In the genomic region with DNA sequence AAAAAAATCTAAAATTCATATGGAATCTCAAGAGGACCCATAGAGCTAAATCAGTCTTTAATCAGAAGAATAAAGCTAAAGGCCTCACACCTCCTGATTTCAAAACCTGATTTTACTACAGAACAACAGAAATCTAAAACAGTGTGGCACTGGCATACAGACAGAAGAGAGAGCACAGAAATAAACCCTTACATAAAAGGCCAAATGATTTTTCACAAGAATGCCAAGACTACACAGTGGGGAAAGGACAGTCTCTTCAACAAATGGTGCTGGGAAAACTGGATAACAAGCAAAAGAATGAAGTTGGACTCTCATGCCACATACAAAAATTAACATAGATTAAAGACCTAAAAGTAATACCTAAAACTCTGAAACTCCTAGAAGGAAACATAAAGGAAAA, we compare ENCODE assay signal across 16 cellular contexts. TPM values are rescaled to one million over a fixed set of nuclear protein-coding genes. Genes with fewer than 3 reads are reported as not detected.
DNase-seq lines count a peak whose midpoint lies in the region; ATAC-seq and TF ChIP-seq lines count a peak whose summit lies in the region.
"Had no signal": no experiment of that assay in that cellular context is flagged by ENCODE, and none has a peak within 500 bp of the region (broad histone marks: within the 10 kb centered on the region; RNA-seq: fewer than 3 reads in every experiment).

No MANE protein-coding gene starts in this region.

- peaks cover 10% of the 10 kb centered on the region for H3K9me3 Mint-ChIP-seq in activated CD4-positive, alpha-beta T cell treated with anti-CD3 and anti-CD28 coated beads for 36 hours (ENCODE audit: low read depth)
- H3K9me3 Mint-ChIP-seq in naive thymus-derived CD8-positive, alpha-beta T cell, result peaks cover 0 to 15% (median 7%) of the 10 kb centered on the region in 9 donors
- no peaks in the 10 kb centered on the region for H3K9me3 Mint-ChIP-seq in stimulated activated memory B cell treated with anti-CD40 and anti-IgM and Interleukin-4, amounts not matched to agents 10 μg/mL and 1 μg/mL and 100 μg/mL, for 72 hours

- H3K36me3 ChIP-seq in Loucy (ENCODE audit: insufficient read depth, low read length), result peaks cover 10% of the 10 kb centered on the region

- intact Hi-C loops in activated CD4-positive, alpha-beta T cell treated with anti-CD3 and anti-CD28 coated beads for 36 hours (cut with DNase I, micrococcal nuclease), result no loop called here

- CTCF ChIA-PET in activated CD4-positive, alpha-beta T cell treated with anti-CD3 and anti-CD28 coated beads for 36 hours (lab: Charles Lee), result interaction anchor here (1.2 kb wide), 1 partner anchor 203 kb away, joined by 3 read pairs; no protein-coding TSS in a partner anchor
- CTCF ChIA-PET in GM10248 (lab: Yijun Ruan, JAX), result no interaction called here

- H3K4me1 ChIP-seq in Loucy (ENCODE audit: insufficient read depth, low read length, poor library complexity, severe bottlenecking), result peaks cover 61% of the 10 kb centered on the region

- no peaks in the 10 kb centered on the region for H3K27me3 Mint-ChIP-seq in activated CD4-positive, alpha-beta T cell treated with anti-CD3 and anti-CD28 coated beads for 36 hours
- H3K27me3 Mint-ChIP-seq in naive thymus-derived CD8-positive, alpha-beta T cell, result no peaks in the 10 kb centered on the region
- no peaks in the 10 kb centered on the region for H3K27me3 Mint-ChIP-seq in stimulated activated memory B cell treated with anti-CD40 and anti-IgM and Interleukin-4, amounts not matched to agents 10 μg/mL and 1 μg/mL and 100 μg/mL, for 72 hours

- H3K4me3 ChIP-seq in Loucy (ENCODE audit: low read length, poor library complexity, severe bottlenecking), result peak overlapping the region; percentile 88
- H3K4me3 ChIP-seq: GM23248 had no signal

- no peaks in the 10 kb centered on the region; the same call in 1 of the 2 replicates for H3F3A ChIP-seq in Loucy (ENCODE audit: low read depth)

- no peak overlapping the region for H2AFZ ChIP-seq in Loucy (ENCODE audit: low read length)
- H2AFZ ChIP-seq: GM23248 had no signal

- H3K9me3 ChIP-seq in Loucy (ENCODE audit: insufficient read depth, low read depth, low read length), result peaks cover 6% of the 10 kb centered on the region; the same call in 1 of the 2 replicates

- peaks cover 100% of the 10 kb centered on the region for H3K79me2 ChIP-seq in Loucy (ENCODE audit: insufficient read depth, low read length)

- TF ChIP-seq CTCF in Loucy (conservative IDR thresholded peaks at IDR 0.05; ENCODE audit: low read length) (no peak), GM10248 (IDR thresholded peaks at IDR 0.05; ENCODE audit: control extremely low read depth, extremely low read depth, low read depth, missing control alignments) (no peak)

- peak overlapping the region; percentile 82 for H3K4me2 ChIP-seq in Loucy (ENCODE audit: low read depth, low read length, poor library complexity, severe bottlenecking)

- H3K27ac Mint-ChIP-seq in activated CD4-positive, alpha-beta T cell treated with anti-CD3 and anti-CD28 coated beads for 36 hours, result peak overlapping the region; percentile 8
- peak overlapping the region in 9 of 10 donors; percentile 6 to 83 (median 33) for H3K27ac Mint-ChIP-seq in naive thymus-derived CD8-positive, alpha-beta T cell
- no peak overlapping the region for H3K27ac Mint-ChIP-seq in stimulated activated memory B cell treated with anti-CD40 and anti-IgM and Interleukin-4, amounts not matched to agents 10 μg/mL and 1 μg/mL and 100 μg/mL, for 72 hours

- peaks cover 16% of the 10 kb centered on the region for H3K36me3 Mint-ChIP-seq in activated CD4-positive, alpha-beta T cell treated with anti-CD3 and anti-CD28 coated beads for 36 hours (ENCODE audit: low read depth)
- peaks cover 9 to 21% (median 15%) of the 10 kb centered on the region in 3 donors for H3K36me3 Mint-ChIP-seq in naive thymus-derived CD8-positive, alpha-beta T cell
- H3K36me3 Mint-ChIP-seq in stimulated activated memory B cell treated with anti-CD40 and anti-IgM and Interleukin-4, amounts not matched to agents 10 μg/mL and 1 μg/mL and 100 μg/mL, for 72 hours, result peaks cover 30% of the 10 kb centered on the region

- H3K9ac ChIP-seq in Loucy (ENCODE audit: low read depth, low read length, poor library complexity, severe bottlenecking), result peak overlapping the region; percentile 46
- H3K9ac ChIP-seq: GM23248 had no signal

- H3K27me3 ChIP-seq in Loucy (ENCODE audit: insufficient read depth, low read length, poor library complexity, severe bottlenecking), result no peaks in the 10 kb centered on the region

- no peak for ATAC-seq in activated CD4-positive, alpha-beta T cell treated with anti-CD3 and anti-CD28 coated beads for 36 hours
- ATAC-seq in naive thymus-derived CD8-positive, alpha-beta T cell, result no peak
- no peak for ATAC-seq in stimulated activated memory B cell treated with anti-CD40 and anti-IgM and Interleukin-4, amounts not matched to agents 10 μg/mL and 1 μg/mL and 100 μg/mL, for 72 hours
- ATAC-seq: PC-3 had no signal

- DNase-seq in activated CD4-positive, alpha-beta T cell treated with anti-CD3 and anti-CD28 coated beads for 36 hours, result no peak
- DNase-seq in activated CD4-positive, alpha-beta T cell treated with anti-CD3 and anti-CD28 coated beads, Interleukin-2, amount 50 U/mL, for 48 hours, result no peak
- peak; percentile 75 for DNase-seq in cerebellar cortex (ENCODE audit: low spot score)
- no peak for DNase-seq in naive thymus-derived CD8-positive, alpha-beta T cell
- DNase-seq in GM10248 (ENCODE audit: extremely low spot score), result no peak
- no peak for DNase-seq in SKM-1 (lab: John Stamatoyannopoulos, UW; ENCODE audit: unreplicated experiment)
- DNase-seq: DMS79; GDM1; GM23248; NCI-H2107; NCI-H226; NCI-H526; NK-92 treated with Interleukin-12 subunit alpha and Interleukin-12 subunit beta, amount 100 ng/mL, for 24 hours; PC-3 had no signal

- POLR2A ChIA-PET in activated CD4-positive, alpha-beta T cell treated with anti-CD3 and anti-CD28 coated beads for 36 hours (lab: Charles Lee), result interaction anchor here (0.6 kb wide), 1 partner anchor 24 kb away, joined by 3 read pairs; no protein-coding TSS in a partner anchor
- POLR2A ChIA-PET in naive thymus-derived CD8-positive, alpha-beta T cell (lab: Charles Lee), result interaction anchor here (1.7 kb wide), 1 partner anchor 10 kb away, joined by 4 read pairs; no protein-coding TSS in a partner anchor
- POLR2A ChIA-PET in GM10248 (lab: Yijun Ruan, JAX), result no interaction called here

- no peak overlapping the region for H3K4me3 Mint-ChIP-seq in activated CD4-positive, alpha-beta T cell treated with anti-CD3 and anti-CD28 coated beads for 36 hours
- peak overlapping the region in 9 of 10 donors; percentile 28 to 76 (median 57) for H3K4me3 Mint-ChIP-seq in naive thymus-derived CD8-positive, alpha-beta T cell
- no peak overlapping the region for H3K4me3 Mint-ChIP-seq in stimulated activated memory B cell treated with anti-CD40 and anti-IgM and Interleukin-4, amounts not matched to agents 10 μg/mL and 1 μg/mL and 100 μg/mL, for 72 hours

- no peaks in the 10 kb centered on the region for H3K9me2 ChIP-seq in Loucy (replicated peaks; ENCODE audit: low read depth, low read length)

- H3K4me1 Mint-ChIP-seq in activated CD4-positive, alpha-beta T cell treated with anti-CD3 and anti-CD28 coated beads for 36 hours, result peaks cover 69% of the 10 kb centered on the region
- H3K4me1 Mint-ChIP-seq in naive thymus-derived CD8-positive, alpha-beta T cell, result peaks cover 39 to 76% (median 65%) of the 10 kb centered on the region in 4 donors
- peaks cover 67% of the 10 kb centered on the region for H3K4me1 Mint-ChIP-seq in stimulated activated memory B cell treated with anti-CD40 and anti-IgM and Interleukin-4, amounts not matched to agents 10 μg/mL and 1 μg/mL and 100 μg/mL, for 72 hours

- peaks cover 95% of the 10 kb centered on the region for H4K20me1 ChIP-seq in Loucy (ENCODE audit: insufficient read depth, low read length, poor library complexity, severe bottlenecking)

RNA-seq across cellular contexts. Expression of a gene that starts 10.1 kb away (rescaled TPM):
- 100 to 1,000 TPM; 132 to 156 TPM for total RNA-seq in activated CD4-positive, alpha-beta T cell treated with anti-CD3 and anti-CD28 coated beads for 36 hours
- total RNA-seq in naive thymus-derived CD8-positive, alpha-beta T cell, result 100 to 1,000 TPM; 187 to 199 TPM
- polyA plus RNA-seq in naive thymus-derived CD8-positive, alpha-beta T cell, result 100 to 1,000 TPM in 1 of 3 donors, 10 to 100 TPM in 2; 65.7 to 122 (median 79.4) TPM

Comparison
In these comparisons a context has a peak if more than half of its experiments do, and no peak if none do; other contexts are left out.
1. H3K4me3 Mint-ChIP-seq: peak in naive thymus-derived CD8-positive, alpha-beta T cell (9 of 10); none in activated CD4-positive, alpha-beta T cell treated with anti-CD3 and anti-CD28 coated beads for 36 hours (single experiment) and stimulated activated memory B cell treated with anti-CD40 and anti-IgM and Interleukin-4, amounts not matched to agents 10 μg/mL and 1 μg/mL and 100 μg/mL, for 72 hours (single experiment).